ENCODE assay signal across 35 cellular contexts in the genomic region with DNA sequence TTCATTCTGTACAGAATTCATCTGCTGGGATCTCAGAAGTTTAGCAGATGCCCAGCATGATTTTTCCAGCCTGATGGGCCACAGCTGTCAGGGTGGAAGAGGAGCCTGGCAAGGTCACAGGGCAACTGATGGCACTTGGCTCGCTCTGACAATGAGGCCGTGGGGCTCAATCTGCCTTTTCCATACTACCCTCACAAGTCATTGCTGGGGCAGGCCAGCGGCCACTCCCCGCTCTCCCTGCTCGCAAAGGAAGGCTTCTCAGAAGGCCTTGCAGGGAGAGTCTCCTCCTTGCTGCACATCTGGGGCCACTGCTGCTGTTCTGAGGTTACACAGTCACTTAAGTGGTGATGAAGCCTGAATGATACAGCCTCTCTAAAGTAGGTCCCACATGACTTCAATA.
"Had no signal": no experiment of that assay in that cellular context is flagged by ENCODE, and none has a peak within 500 bp of the region (broad histone marks: within the 10 kb centered on the region; RNA-seq: fewer than 3 reads in every experiment).

No MANE protein-coding gene starts in this region.

- H3K36me3 Mint-ChIP-seq: activated CD8-positive, alpha-beta memory T cell treated with anti-CD3 and anti-CD28 coated beads, Interleukin-2, amount 10 ng/mL, durations not matched to agents 7 days and 5 days had no signal

- H3K9me3 Mint-ChIP-seq: activated B cell treated with CpG ODN at 0.5 μM for 24 hours; activated CD4-positive, alpha-beta memory T cell treated with anti-CD3 and anti-CD28 coated beads for 36 hours; activated CD4-positive, alpha-beta T cell treated with anti-CD3 and anti-CD28 coated beads, Interleukin-2, amount 10 ng/mL, durations not matched to agents 24 days and 14 days; activated naive CD4-positive, alpha-beta T cell treated with anti-CD3 and anti-CD28 coated beads for 36 hours; activated naive CD4-positive, alpha-beta T cell treated with anti-CD3 and anti-CD28 coated beads, Interleukin-2, amount 50 U/mL, for 24 hours; activated naive CD8-positive, alpha-beta T cell treated with anti-CD3 and anti-CD28 coated beads, Interleukin-2, amount 50 U/mL, for 24 hours; activated T-helper 1 cell treated with anti-CD3 and anti-CD28 coated beads, Interleukin-12 subunit alpha, Interleukin-12 subunit beta, Interleukin-2, Interleukin-4 antibody, amounts not matched to agents 30 ng/mL and 10 ng/mL and 1 ng/mL, durations not matched to agents 14 hours and 24 hours and 36 hours; activated T-helper 2 cell treated with anti-CD3 and anti-CD28 coated beads, Interferon-gamma antibody, Interleukin-2, Interleukin-4, amounts not matched to agents 10 μg/mL and 5 μg/mL and 100 μg/mL, durations not matched to agents 14 hours and 24 hours and 36 hours; dendritic cell treated with granulocyte-macrophage colony-stimulating factor and Interleukin-4, amounts not matched to agents 40 ng/mL and 50 ng/mL, for 4 days; effector memory CD8-positive, alpha-beta T cell; T-helper 2 cell treated with Interferon-gamma antibody and Interleukin-4, amounts not matched to agents 5 μg/mL and 100 μg/mL, for 36 hours had no signal

- ATAC-seq: activated CD4-positive, alpha-beta T cell treated with anti-CD3 and anti-CD28 coated beads for 36 hours; activated CD4-positive, CD25-positive, alpha-beta regulatory T cell treated with anti-CD3 and anti-CD28 coated beads, Interleukin-2, amount 50 U/mL, for 24 hours; activated CD8-positive, alpha-beta memory T cell treated with anti-CD3 and anti-CD28 coated beads, Interleukin-2, amount 10 ng/mL, durations not matched to agents 7 days and 5 days; activated CD8-positive, alpha-beta T cell treated with anti-CD3 and anti-CD28 coated beads, Interleukin-2, amount 10 ng/mL, durations not matched to agents 7 days and 5 days; activated naive CD8-positive, alpha-beta T cell treated with anti-CD3 and anti-CD28 coated beads, Interleukin-2, amount 50 U/mL, for 24 hours; body of pancreas; effector memory CD8-positive, alpha-beta T cell; gastroesophageal sphincter; T-helper 17 cell had no signal

- DNase-seq: activated B cell treated with CpG ODN at 0.5 μM for 24 hours; activated CD4-positive, alpha-beta memory T cell treated with anti-CD3 and anti-CD28 coated beads for 36 hours; activated CD4-positive, alpha-beta T cell treated with anti-CD3 and anti-CD28 coated beads for 36 hours; activated CD4-positive, alpha-beta T cell treated with anti-CD3 and anti-CD28 coated beads, Interleukin-2, amount 10 ng/mL, durations not matched to agents 24 days and 14 days; activated CD8-positive, alpha-beta memory T cell treated with anti-CD3 and anti-CD28 coated beads, Interleukin-2, amount 10 ng/mL, durations not matched to agents 7 days and 5 days; activated CD8-positive, alpha-beta memory T cell treated with anti-CD3 and anti-CD28 coated beads, Interleukin-2, amount 50 U/mL, for 4 hours; activated CD8-positive, alpha-beta T cell treated with anti-CD3 and anti-CD28 coated beads, Interleukin-2, amount 10 ng/mL, durations not matched to agents 7 days and 5 days; activated effector memory CD4-positive, alpha-beta T cell treated with anti-CD3 and anti-CD28 coated beads, Interleukin-2, amount 50 U/mL, for 16 hours; activated naive CD4-positive, alpha-beta T cell treated with anti-CD3 and anti-CD28 coated beads for 36 hours; activated naive CD8-positive, alpha-beta T cell treated with anti-CD3 and anti-CD28 coated beads for 36 hours; activated naive CD8-positive, alpha-beta T cell treated with anti-CD3 and anti-CD28 coated beads, Interleukin-2, amount 50 U/mL, for 24 hours; activated T-cell treated with anti-CD3 and anti-CD28 coated beads, Interleukin-2, amount 50 U/mL, for 1 hour; activated T-cell treated with anti-CD3 and anti-CD28 coated beads, Interleukin-2, amount 50 U/mL, for 48 hours; adrenal gland; amygdala; aorta; body of pancreas; caudate nucleus; colonic mucosa; dorsolateral prefrontal cortex; effector memory CD8-positive, alpha-beta T cell; erythroblast; esophagus squamous epithelium; foreskin melanocyte; T-helper 1 cell; T-helper 17 cell; T1000; WERI-Rb-1 had no signal

- H3K4me1 ChIP-seq: adrenal gland, body of pancreas, colonic mucosa, esophagus squamous epithelium had no signal

- H3K27me3 Mint-ChIP-seq: activated B cell treated with CpG ODN at 0.5 μM for 24 hours; activated CD4-positive, alpha-beta memory T cell treated with anti-CD3 and anti-CD28 coated beads for 36 hours; activated CD4-positive, alpha-beta T cell treated with anti-CD3 and anti-CD28 coated beads for 36 hours; activated CD4-positive, alpha-beta T cell treated with anti-CD3 and anti-CD28 coated beads, Interleukin-2, amount 10 ng/mL, durations not matched to agents 24 days and 14 days; activated CD8-positive, alpha-beta memory T cell treated with anti-CD3 and anti-CD28 coated beads, Interleukin-2, amount 10 ng/mL, durations not matched to agents 7 days and 5 days; activated naive CD4-positive, alpha-beta T cell treated with anti-CD3 and anti-CD28 coated beads, Interleukin-2, amount 50 U/mL, for 24 hours; activated naive CD8-positive, alpha-beta T cell treated with anti-CD3 and anti-CD28 coated beads for 36 hours; activated naive CD8-positive, alpha-beta T cell treated with anti-CD3 and anti-CD28 coated beads, Interleukin-2, amount 50 U/mL, for 24 hours; dendritic cell treated with granulocyte-macrophage colony-stimulating factor and Interleukin-4, amounts not matched to agents 40 ng/mL and 50 ng/mL, for 4 days; effector memory CD8-positive, alpha-beta T cell; T-helper 17 cell had no signal

- H3K9me3 ChIP-seq: adrenal gland, body of pancreas, colonic mucosa, esophagus squamous epithelium, gastroesophageal sphincter had no signal

- H3K4me3 ChIP-seq: adrenal gland, body of pancreas, colonic mucosa, dorsolateral prefrontal cortex, esophagus squamous epithelium, gastroesophageal sphincter had no signal

- H3K27ac Mint-ChIP-seq: activated B cell treated with CpG ODN at 0.5 μM for 24 hours; activated CD4-positive, alpha-beta memory T cell treated with anti-CD3 and anti-CD28 coated beads for 36 hours; activated CD4-positive, alpha-beta T cell treated with anti-CD3 and anti-CD28 coated beads for 36 hours; activated CD4-positive, alpha-beta T cell treated with anti-CD3 and anti-CD28 coated beads, Interleukin-2, amount 10 ng/mL, durations not matched to agents 24 days and 14 days; activated CD8-positive, alpha-beta memory T cell treated with anti-CD3 and anti-CD28 coated beads, Interleukin-2, amount 10 ng/mL, durations not matched to agents 7 days and 5 days; activated CD8-positive, alpha-beta T cell treated with anti-CD3 and anti-CD28 coated beads, Interleukin-2, amount 10 ng/mL, durations not matched to agents 7 days and 5 days; activated naive CD4-positive, alpha-beta T cell treated with anti-CD3 and anti-CD28 coated beads for 36 hours; activated naive CD4-positive, alpha-beta T cell treated with anti-CD3 and anti-CD28 coated beads, Interleukin-2, amount 50 U/mL, for 24 hours; activated naive CD8-positive, alpha-beta T cell treated with anti-CD3 and anti-CD28 coated beads for 36 hours; activated naive CD8-positive, alpha-beta T cell treated with anti-CD3 and anti-CD28 coated beads, Interleukin-2, amount 50 U/mL, for 24 hours; activated T-helper 1 cell treated with anti-CD3 and anti-CD28 coated beads, Interleukin-12 subunit alpha, Interleukin-12 subunit beta, Interleukin-2, Interleukin-4 antibody, amounts not matched to agents 30 ng/mL and 10 ng/mL and 1 ng/mL, durations not matched to agents 14 hours and 24 hours and 36 hours; activated T-helper 2 cell treated with anti-CD3 and anti-CD28 coated beads, Interferon-gamma antibody, Interleukin-2, Interleukin-4, amounts not matched to agents 10 μg/mL and 5 μg/mL and 100 μg/mL, durations not matched to agents 14 hours and 24 hours and 36 hours; dendritic cell treated with granulocyte-macrophage colony-stimulating factor and Interleukin-4, amounts not matched to agents 40 ng/mL and 50 ng/mL, for 4 days; T-helper 17 cell; T-helper 2 cell treated with Interferon-gamma antibody and Interleukin-4, amounts not matched to agents 5 μg/mL and 100 μg/mL, for 36 hours had no signal

- H3K4me1 Mint-ChIP-seq: activated B cell treated with CpG ODN at 0.5 μM for 24 hours; activated CD4-positive, alpha-beta T cell treated with anti-CD3 and anti-CD28 coated beads for 36 hours; activated CD4-positive, alpha-beta T cell treated with anti-CD3 and anti-CD28 coated beads, Interleukin-2, amount 10 ng/mL, durations not matched to agents 24 days and 14 days; activated CD8-positive, alpha-beta memory T cell treated with anti-CD3 and anti-CD28 coated beads, Interleukin-2, amount 10 ng/mL, durations not matched to agents 7 days and 5 days had no signal

- H3K36me3 ChIP-seq: adrenal gland, colonic mucosa, WERI-Rb-1 had no signal

- H3K27me3 ChIP-seq: adrenal gland, body of pancreas, colonic mucosa, dorsolateral prefrontal cortex, esophagus squamous epithelium, gastroesophageal sphincter had no signal

- H3K27ac ChIP-seq: adrenal gland, body of pancreas, colonic mucosa, esophagus squamous epithelium, gastroesophageal sphincter, WERI-Rb-1 had no signal

- H3K4me3 Mint-ChIP-seq: activated B cell treated with CpG ODN at 0.5 μM for 24 hours; activated CD4-positive, alpha-beta memory T cell treated with anti-CD3 and anti-CD28 coated beads for 36 hours; activated CD4-positive, alpha-beta T cell treated with anti-CD3 and anti-CD28 coated beads for 36 hours; activated CD4-positive, alpha-beta T cell treated with anti-CD3 and anti-CD28 coated beads, Interleukin-2, amount 10 ng/mL, durations not matched to agents 24 days and 14 days; activated CD8-positive, alpha-beta memory T cell treated with anti-CD3 and anti-CD28 coated beads, Interleukin-2, amount 10 ng/mL, durations not matched to agents 7 days and 5 days; activated CD8-positive, alpha-beta T cell treated with anti-CD3 and anti-CD28 coated beads, Interleukin-2, amount 10 ng/mL, durations not matched to agents 7 days and 5 days; activated naive CD4-positive, alpha-beta T cell treated with anti-CD3 and anti-CD28 coated beads for 36 hours; activated naive CD4-positive, alpha-beta T cell treated with anti-CD3 and anti-CD28 coated beads, Interleukin-2, amount 50 U/mL, for 24 hours; activated naive CD8-positive, alpha-beta T cell treated with anti-CD3 and anti-CD28 coated beads for 36 hours; activated naive CD8-positive, alpha-beta T cell treated with anti-CD3 and anti-CD28 coated beads, Interleukin-2, amount 50 U/mL, for 24 hours; activated T-helper 1 cell treated with anti-CD3 and anti-CD28 coated beads, Interleukin-12 subunit alpha, Interleukin-12 subunit beta, Interleukin-2, Interleukin-4 antibody, amounts not matched to agents 30 ng/mL and 10 ng/mL and 1 ng/mL, durations not matched to agents 14 hours and 24 hours and 36 hours; dendritic cell treated with granulocyte-macrophage colony-stimulating factor and Interleukin-4, amounts not matched to agents 40 ng/mL and 50 ng/mL, for 4 days; effector memory CD8-positive, alpha-beta T cell; T-helper 17 cell; T-helper 2 cell treated with Interferon-gamma antibody and Interleukin-4, amounts not matched to agents 5 μg/mL and 100 μg/mL, for 36 hours had no signal
